Comparison of ENCODE assay signal across 8 cellular contexts in the genomic region with DNA sequence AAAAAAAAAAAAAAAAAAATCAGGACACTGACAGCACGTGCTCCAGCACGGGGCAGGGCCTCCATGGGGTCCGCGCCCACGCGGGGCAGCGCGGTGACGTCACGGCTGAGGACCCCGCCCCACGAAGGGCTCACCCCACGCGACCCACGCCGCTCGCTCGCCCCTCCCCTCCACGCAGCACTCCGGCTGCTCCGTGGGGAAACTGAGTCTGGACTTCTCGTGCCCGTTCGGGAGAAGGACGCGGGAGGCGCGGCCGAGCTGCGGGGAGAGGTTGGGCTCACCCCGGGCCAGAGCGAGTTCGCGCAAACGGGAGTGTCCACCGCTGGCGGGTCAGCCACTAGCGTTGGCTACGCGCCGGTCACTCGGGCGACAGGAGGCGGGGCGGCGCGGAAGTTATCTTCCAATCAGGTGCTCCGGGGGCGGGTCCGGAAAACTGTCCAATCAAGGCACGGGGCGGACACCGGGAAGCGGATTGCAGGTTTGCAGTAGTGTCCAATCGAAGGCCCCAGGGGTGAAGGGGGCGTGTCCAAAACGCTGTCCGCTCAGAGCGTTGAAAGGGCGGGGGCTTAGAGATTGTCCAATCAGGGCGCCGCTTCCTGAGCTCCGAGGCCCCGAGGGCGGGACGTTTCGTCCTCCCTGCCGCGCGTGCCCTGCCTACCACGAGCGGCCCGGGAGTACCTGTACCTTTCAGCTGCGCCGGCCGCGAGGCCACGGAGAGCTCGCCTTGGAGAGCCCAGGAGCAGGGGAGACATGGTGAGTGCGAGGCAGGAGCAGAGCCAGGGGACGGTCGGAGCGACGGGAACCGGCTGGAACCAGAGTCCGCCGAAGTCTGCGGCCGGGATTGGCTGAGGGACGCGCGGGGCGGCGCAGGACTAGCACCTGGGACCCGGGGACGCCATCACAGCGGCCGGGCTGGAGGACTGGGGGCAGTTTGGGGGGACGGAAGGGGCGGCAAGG. TPM values are rescaled to one million over a fixed set of nuclear protein-coding genes. Genes with fewer than 3 reads are reported as not detected.
DNase-seq lines count a peak whose midpoint lies in the region; FAIRE-seq and TF ChIP-seq lines count a peak whose summit lies in the region.

A gene (plus strand): TSS at position 633 of the 957 bp plus-strand sequence. CDS start 118 bp downstream, at position 751.

- peak within 1 kb of the TSS; percentile 82 for H3K9ac ChIP-seq in NT2/D1 (ENCODE audit: insufficient read length, low read depth)

- H3K4me3 ChIP-seq in NT2/D1 (ENCODE audit: insufficient read length, low read depth), result peak within 1 kb of the TSS; percentile 89

- FAIRE-seq in endometrium (lab: Jason Lieb, UNC), result peak; percentile 99

- H3K9me3 ChIP-seq in NT2/D1 (ENCODE audit: insufficient read depth, low read length), result peaks cover 15% of the 10 kb centered on the region; the same call in 1 of the 2 replicates

- no peaks in the 10 kb centered on the region for H3K27me3 ChIP-seq in NT2/D1 (ENCODE audit: insufficient read depth, insufficient read length)

- H3K36me3 ChIP-seq in NT2/D1 (ENCODE audit: insufficient read depth, insufficient read length, low read length), result peaks cover 2% of the 10 kb centered on the region

- peak; percentile 99 for DNase-seq in COLO668 (lab: John Stamatoyannopoulos, UW; ENCODE audit: unreplicated experiment)
- DNase-seq in GM20000 (ENCODE audit: low spot score), result peak; percentile 99
- peak; percentile 96 for DNase-seq in HT-29 (ENCODE audit: low spot score)
- DNase-seq in NT2/D1 (ENCODE audit: low read depth, low spot score), result peak; percentile 99
- DNase-seq in activated CD8-positive, alpha-beta memory T cell treated with anti-CD3 and anti-CD28 coated beads, Interleukin-2, amount 50 U/mL, for 48 hours, result peak; percentile 97
- peak; percentile 99 for DNase-seq in mesenteric fat pad (ENCODE audit: low spot score)
- peak; percentile 93 for DNase-seq in stimulated activated CD8-positive, alpha-beta memory T cell treated with anti-CD3 and anti-CD28 coated beads, Interleukin-15, amount 100 ng/mL, for 1 hour (ENCODE audit: low read depth)

- no peaks in the 10 kb centered on the region for H3K4me1 ChIP-seq in NT2/D1 (ENCODE audit: insufficient read depth, insufficient read length)

- no peak for TF ChIP-seq CTCF in GM20000 (IDR thresholded peaks at IDR 0.05; ENCODE audit: extremely low read depth, missing control alignments)

RNA-seq across cellular contexts. Expression of the gene that starts here (rescaled TPM):
- total RNA-seq in HT-29 (2014; rRNA removed; shearing (Covaris generic)), result 5.6 and 5.7 TPM in 2 replicates
- total RNA-seq in mesenteric fat pad, result 1.6 TPM

Comparison
In these comparisons a context has a peak if more than half of its experiments do, and no peak if none do; other contexts are left out.
1. Peak in every context shown above with its lines: DNase-seq and H3K4me3 ChIP-seq.